1 cellular context compared by ENCODE assay signal in genomic region chr19:35423406-35423805, GRCh38. TPM values are rescaled to one million over a fixed set of nuclear protein-coding genes. Genes with fewer than 3 reads are reported as not detected.
"Had no signal": no experiment of that assay in that cellular context is flagged by ENCODE, and none has a peak within 500 bp of the region (broad histone marks: within the 10 kb centered on the region; RNA-seq: fewer than 3 reads in every experiment).

No MANE protein-coding gene starts in this region.

RNA-seq across cellular contexts. Expression of gene FFAR2, which starts 24.7 kb away (rescaled TPM):
- polyA plus RNA-seq: SK-N-SH had no signal

RNA-seq across cellular contexts. Expression of gene GPR42, which starts 52.5 kb away (rescaled TPM):
- polyA plus RNA-seq: SK-N-SH had no signal
